In the genomic region with DNA sequence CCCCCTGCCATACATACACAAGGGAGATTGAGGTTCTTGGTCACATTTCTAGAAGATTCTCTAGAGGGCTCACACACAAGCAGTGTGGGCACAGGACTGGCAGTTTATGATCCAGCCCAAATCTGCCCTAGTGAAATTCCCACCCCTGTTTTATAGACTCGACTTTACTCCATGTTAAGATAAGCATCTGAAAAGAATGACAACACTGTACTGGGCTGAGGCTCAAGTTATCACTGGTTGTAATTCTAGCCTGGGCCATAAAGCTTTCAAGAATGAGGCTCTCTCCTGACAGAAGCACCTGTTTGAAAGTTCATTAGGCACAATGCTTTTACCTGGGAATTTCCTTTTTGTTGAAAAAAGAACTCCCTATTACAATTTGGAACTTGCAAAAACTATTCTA, we compare ENCODE assay signal across 19 cellular contexts.
"Had no signal": no experiment of that assay in that cellular context is flagged by ENCODE, and none has a peak within 500 bp of the region (broad histone marks: within the 10 kb centered on the region; RNA-seq: fewer than 3 reads in every experiment).

No MANE protein-coding gene starts in this region.

- H3K4me1 Mint-ChIP-seq: immature natural killer cell, natural killer cell had no signal

- H3K36me3 ChIP-seq: esophagus muscularis mucosa, gastroesophageal sphincter, neural progenitor cell, ovary, right lobe of liver, stomach had no signal

- H3K36me3 Mint-ChIP-seq: immature natural killer cell, natural killer cell, neural progenitor cell had no signal

- H3K4me3 ChIP-seq: esophagus muscularis mucosa, gastroesophageal sphincter, neural progenitor cell, ovary, right lobe of liver, stomach had no signal

- DNase-seq: central memory CD4-positive, alpha-beta T cell; effector memory CD8-positive, alpha-beta T cell; foreskin fibroblast; glutamatergic neuron; immature natural killer cell; left cardiac atrium; mammary epithelial cell; natural killer cell; nucleus accumbens; ovary; retina; right lobe of liver; stimulated activated naive CD4-positive, alpha-beta T cell; stomach had no signal

- H3K27ac Mint-ChIP-seq: effector memory CD8-positive, alpha-beta T cell; immature natural killer cell; natural killer cell; neural progenitor cell; progenitor cell of endocrine pancreas had no signal

- H3K9me3 ChIP-seq: esophagus muscularis mucosa, gastroesophageal sphincter, ovary, right lobe of liver, stomach had no signal

- H3K4me1 ChIP-seq: gastroesophageal sphincter, right lobe of liver, stomach had no signal

- H3K27me3 ChIP-seq: esophagus muscularis mucosa, gastroesophageal sphincter, neural progenitor cell, ovary, right lobe of liver, stomach had no signal

- ATAC-seq: effector memory CD8-positive, alpha-beta T cell; gastroesophageal sphincter; left cardiac atrium; natural killer cell; right lobe of liver had no signal

- H3K4me3 Mint-ChIP-seq: effector memory CD8-positive, alpha-beta T cell; immature natural killer cell; natural killer cell; neural progenitor cell had no signal

- H3K4me2 ChIP-seq: neural progenitor cell had no signal

- H3K27ac ChIP-seq: epithelial cell of prostate, esophagus muscularis mucosa, gastroesophageal sphincter, neural progenitor cell, ovary, right lobe of liver, stomach had no signal

- H2AFZ ChIP-seq: neural progenitor cell had no signal

- H3K27me3 Mint-ChIP-seq: effector memory CD8-positive, alpha-beta T cell; progenitor cell of endocrine pancreas had no signal
